In genomic region chr18:73733376-73733775, GRCh38 we compare ENCODE assay signal across 8 cellular contexts.
"Had no signal": no experiment of that assay in that cellular context is flagged by ENCODE, and none has a peak within 500 bp of the region (broad histone marks: within the 10 kb centered on the region; RNA-seq: fewer than 3 reads in every experiment).

No MANE protein-coding gene starts in this region.

- H3K9me3 ChIP-seq: HAP-1 had no signal

- H3K36me3 ChIP-seq: HAP-1 had no signal

- H3K4me1 ChIP-seq: HAP-1 had no signal

- FAIRE-seq: HepG2, K562 had no signal

- DNase-seq: GOT3, H7, HFFc6, KG1 had no signal

- ATAC-seq: HCT116, HepG2, K562 had no signal

- H3K4me3 ChIP-seq: HAP-1, K562 had no signal
